ENCODE assay signal across 8 cellular contexts in genomic region chr6:149484733-149485700, GRCh38. TPM values are rescaled to one million over a fixed set of nuclear protein-coding genes. Genes with fewer than 3 reads are reported as not detected.
A peak's percentile ranks its signal among the peaks of the same experiment; 100 is the strongest.
DNase-seq lines count a peak whose midpoint lies in the region; ATAC-seq and TF ChIP-seq lines count a peak whose summit lies in the region.

Gene ZC3H12D, minus strand, starts transcription at chr6:149485014. Its CDS starts 10,471 bp downstream, at chr6:149474543.

- no peak for TF ChIP-seq EP300 in sigmoid colon (IDR thresholded peaks at IDR 0.05)

- peak within 1 kb of the TSS; percentile 31 to 69 (median 44) for H3K27ac ChIP-seq in sigmoid colon

- peak; percentile 8 for TF ChIP-seq CTCF in epithelial cell of proximal tubule (conservative IDR thresholded peaks at IDR 0.05; ENCODE audit: low read depth, low read length)
- peak in 1 of 4 experiments; percentile 28 for TF ChIP-seq CTCF in sigmoid colon (IDR thresholded peaks at IDR 0.05)

- H3K4me3 ChIP-seq in epithelial cell of proximal tubule (ENCODE audit: low read depth, low read length) (no peak within 1 kb of the TSS), sigmoid colon (peak within 1 kb of the TSS in 1 of 4 donors; percentile 12)

- intact Hi-C loops in sigmoid colon (cut with DNase I), result no loop called here

- H3K36me3 ChIP-seq in sigmoid colon, result no peaks in the 10 kb centered on the region

- in situ Hi-C loops in KBM-7 (cut with MboI; ENCODE audit: low pct_unique_long_range_greater_than_20kb, low sequenced_read_pairs) (no loop called here), G401 (cut with HindIII; ENCODE audit: low sequenced_read_pairs) (no loop called here)

- TF ChIP-seq POLR2A in sigmoid colon (IDR thresholded peaks at IDR 0.05), result no peak

- ATAC-seq in GM21526 (IDR thresholded peaks at IDR 0.05; ENCODE audit: low FRiP score, unreplicated experiment), result peak; percentile 35

- H3K4me1 ChIP-seq in sigmoid colon, result peaks cover 0 to 15% (median 0%) of the 10 kb centered on the region in 4 donors

- WGBS in sigmoid colon, 2 donors, result 13 to 27% methylated on average over 22 of the region's 22 CpGs

- H3K9me3 ChIP-seq in sigmoid colon, result no peaks in the 10 kb centered on the region

- DNase-seq in DMS53 (lab: John Stamatoyannopoulos, UW), result peak; percentile 87
- DNase-seq in KBM-7, result peak; percentile 93
- peak; percentile 78 to 85 for DNase-seq in activated CD4-positive, alpha-beta T cell treated with anti-CD3 and anti-CD28 coated beads, Interleukin-2, amount 50 U/mL, for 48 hours
- DNase-seq in epithelial cell of proximal tubule (ENCODE audit: low read depth), result peak; percentile 15
- peak; percentile 68 for DNase-seq in sigmoid colon
- DNase-seq in hypothalamus (lab: John Stamatoyannopoulos, UW), result no peak
- no peak for DNase-seq in G401 (ENCODE audit: low spot score)

- H3K27me3 ChIP-seq in sigmoid colon, result no peaks in the 10 kb centered on the region

RNA-seq across cellular contexts. Expression of gene ZC3H12D, which starts in this region (rescaled TPM):
- total RNA-seq in epithelial cell of proximal tubule (0.07 and 0.17 TPM in 2 replicates), sigmoid colon (1 to 10 TPM in 3 of 4 donors, under 1 TPM in 1; 0.71 to 4.9 (median 1.2) TPM)
- 1 to 10 TPM; 3.6 to 9.2 (median 8.3) TPM for polyA plus RNA-seq in sigmoid colon
- total RNA-seq in G401 (2014; rRNA removed; shearing (Covaris generic)), result not detected in 2 replicates

Comparison
In these comparisons a context has a peak if more than half of its experiments do, and no peak if none do; other contexts are left out.
1. Peak in DNase-seq in epithelial cell of proximal tubule; RNA of the gene not detected or under 1 TPM.
2. DNase-seq: peak in DMS53 (single experiment), KBM-7 (single experiment), activated CD4-positive, alpha-beta T cell treated with anti-CD3 and anti-CD28 coated beads, Interleukin-2, amount 50 U/mL, for 48 hours (2 of 2) and sigmoid colon (single experiment); none in hypothalamus (0 of 51) and G401 (single experiment).